10 cellular contexts compared by ENCODE assay signal in genomic region chr18:80009661-80010550, GRCh38. TPM values are rescaled to one million over a fixed set of nuclear protein-coding genes. Genes with fewer than 3 reads are reported as not detected.
DNase-seq lines count a peak whose midpoint lies in the region; ATAC-seq, FAIRE-seq and TF ChIP-seq lines count a peak whose summit lies in the region.
"Had no signal": no experiment of that assay in that cellular context is flagged by ENCODE, and none has a peak within 500 bp of the region (broad histone marks: within the 10 kb centered on the region; RNA-seq: fewer than 3 reads in every experiment).

No MANE protein-coding gene starts in this region.

- H3K27me3 ChIP-seq in bronchial epithelial cell (ENCODE audit: control insufficient read depth, insufficient read depth, low read length) (no peaks in the 10 kb centered on the region), vagina (no peaks in the 10 kb centered on the region)
- H3K27me3 ChIP-seq: cardiac muscle cell had no signal

- no peaks in the 10 kb centered on the region for H3K27me3 Mint-ChIP-seq in IgD-negative memory B cell

- ATAC-seq in left colon = peak; percentile 34
- ATAC-seq: activated CD4-positive, CD25-positive, alpha-beta regulatory T cell treated with anti-CD3 and anti-CD28 coated beads, Interleukin-2, amount 50 U/mL, for 24 hours had no signal

- H3K4me3 ChIP-seq in bronchial epithelial cell (ENCODE audit: low read depth, low read length) = no peak overlapping the region
- no peak overlapping the region for H3K4me3 ChIP-seq in vagina
- H3K4me3 ChIP-seq: cardiac muscle cell had no signal

- intact Hi-C loops in left colon (cut with DNase I, micrococcal nuclease) (no loop called here), vagina (cut with DNase I) (no loop called here)

- no peak for TF ChIP-seq CTCF in bronchial epithelial cell (IDR thresholded peaks at IDR 0.05; ENCODE audit: insufficient read depth, low read length, severe bottlenecking)
- TF ChIP-seq CTCF in vagina (IDR thresholded peaks at IDR 0.05) = no peak

- TF ChIP-seq POLR2A in vagina (IDR thresholded peaks at IDR 0.05) = no peak

- H3K27ac Mint-ChIP-seq in IgD-negative memory B cell = peak overlapping the region in 2 of 3 donors; percentile 4 to 43

- H3K9me3 Mint-ChIP-seq in IgD-negative memory B cell = peaks cover 6 to 36% (median 16%) of the 10 kb centered on the region in 3 donors

- peak; percentile 99 for FAIRE-seq in bronchial epithelial cell (lab: Jason Lieb, UNC)

- no peaks in the 10 kb centered on the region for H3K4me1 ChIP-seq in vagina

- peaks cover 0 to 5% (median under 1%) of the 10 kb centered on the region in 3 donors for H3K4me1 Mint-ChIP-seq in IgD-negative memory B cell

- peaks cover 8% of the 10 kb centered on the region for H3K36me3 Mint-ChIP-seq in IgD-negative memory B cell

- no peak overlapping the region for H3K4me3 Mint-ChIP-seq in IgD-negative memory B cell

- peaks cover 6% of the 10 kb centered on the region for H3K9me3 ChIP-seq in vagina

- DNase-seq in bronchial epithelial cell (ENCODE audit: low read depth) (peak; percentile 84), left colon (peak; percentile 40 to 80), vagina (ENCODE audit: extremely low spot score in 2 of 2) (no peak), DMS153 (lab: John Stamatoyannopoulos, UW) (no peak), germinal center (ENCODE audit: low spot score) (no peak)
- DNase-seq in activated CD8-positive, alpha-beta memory T cell treated with anti-CD3 and anti-CD28 coated beads, Interleukin-2, amount 50 U/mL, for 4 hours = no peak
- DNase-seq: NCI-H2081 had no signal

- H3K27ac ChIP-seq in vagina = peak overlapping the region; percentile 50
- H3K27ac ChIP-seq: cardiac muscle cell had no signal

- H3K36me3 ChIP-seq in bronchial epithelial cell (ENCODE audit: control insufficient read depth, insufficient read depth, low read length) (no peaks in the 10 kb centered on the region), vagina (no peaks in the 10 kb centered on the region)
- H3K36me3 ChIP-seq: cardiac muscle cell had no signal

RNA-seq across cellular contexts. Expression of gene TXNL4A, which starts 21.5 kb away (rescaled TPM):
- 222 TPM for polyA plus RNA-seq in IgD-negative memory B cell
- total RNA-seq in bronchial epithelial cell (44.0 and 53.5 TPM in 2 replicates), left colon (10 to 100 TPM; 72.6 to 96.2 TPM), vagina (24.8 TPM)

RNA-seq across cellular contexts. Expression of gene RBFA, which starts 24.3 kb away (rescaled TPM):
- polyA plus RNA-seq in IgD-negative memory B cell = 17.5 TPM
- 30.0 and 43.2 TPM in 2 replicates for total RNA-seq in bronchial epithelial cell
- total RNA-seq in left colon = 10 to 100 TPM; 14.9 to 16.4 TPM
- total RNA-seq in vagina = 30.2 TPM

RNA-seq across cellular contexts. Expression of gene HSBP1L1, which starts 45.5 kb away (rescaled TPM):
- polyA plus RNA-seq in IgD-negative memory B cell = 10.9 TPM
- total RNA-seq in bronchial epithelial cell (28.2 and 28.4 TPM in 2 replicates), left colon (10 to 100 TPM; 42.4 to 77.8 TPM), vagina (32.2 TPM)

RNA-seq across cellular contexts. Expression of gene SLC66A2, which starts 58.5 kb away (rescaled TPM):
- polyA plus RNA-seq in IgD-negative memory B cell = 30.3 TPM
- 60.6 and 69.4 TPM in 2 replicates for total RNA-seq in bronchial epithelial cell
- total RNA-seq in left colon = 100 to 1,000 TPM in 1 of 2 donors, 10 to 100 TPM in 1; 59.4 to 119 TPM
- 32.2 TPM for total RNA-seq in vagina

Comparison
In these comparisons a context has a peak if more than half of its experiments do, and no peak if none do; other contexts are left out.
1. DNase-seq: peak in bronchial epithelial cell (single experiment) and left colon (2 of 2); none in vagina (0 of 2), DMS153 (single experiment), germinal center (single experiment) and activated CD8-positive, alpha-beta memory T cell treated with anti-CD3 and anti-CD28 coated beads, Interleukin-2, amount 50 U/mL, for 4 hours (single experiment).